Comparison of ENCODE assay signal across 16 cellular contexts in genomic region chr12:109762071-109762672, GRCh38. TPM values are rescaled to one million over a fixed set of nuclear protein-coding genes. Genes with fewer than 3 reads are reported as not detected.
DNase-seq lines count a peak whose midpoint lies in the region; FAIRE-seq and TF ChIP-seq lines count a peak whose summit lies in the region.
"Had no signal": no experiment of that assay in that cellular context is flagged by ENCODE, and none has a peak within 500 bp of the region (broad histone marks: within the 10 kb centered on the region; RNA-seq: fewer than 3 reads in every experiment).

No MANE protein-coding gene starts in this region.

- H3K27me3 Mint-ChIP-seq in activated naive CD4-positive, alpha-beta T cell treated with anti-CD3 and anti-CD28 coated beads, Interleukin-2, amount 10 ng/mL, durations not matched to agents 7 days and 5 days = no peaks in the 10 kb centered on the region

- peaks cover 8% of the 10 kb centered on the region for H3K4me1 Mint-ChIP-seq in activated naive CD4-positive, alpha-beta T cell treated with anti-CD3 and anti-CD28 coated beads, Interleukin-2, amount 10 ng/mL, durations not matched to agents 7 days and 5 days

- no peak overlapping the region for H3K9ac ChIP-seq in kidney (ENCODE audit: low read length in 2 of 2)

- no peak overlapping the region for H3K27ac Mint-ChIP-seq in activated naive CD4-positive, alpha-beta T cell treated with anti-CD3 and anti-CD28 coated beads, Interleukin-2, amount 10 ng/mL, durations not matched to agents 7 days and 5 days

- H3K4me1 ChIP-seq in kidney (ENCODE audit: control insufficient read depth in 1 of 2, insufficient read depth in 1 of 2, low read depth in 1 of 2, low read length in 2 of 2) = peaks cover 0 to 6% of the 10 kb centered on the region in 2 donors
- H3K4me1 ChIP-seq in stomach = peaks cover 0 to 16% (median 8%) of the 10 kb centered on the region in 4 donors

- H3K9me3 ChIP-seq in kidney (ENCODE audit: control insufficient read depth in 1 of 2, low read length in 2 of 2) = peaks cover 0 to 4% of the 10 kb centered on the region in 2 donors
- H3K9me3 ChIP-seq in stomach = peaks cover 0 to 13% (median 6%) of the 10 kb centered on the region in 4 donors
- H3K9me3 ChIP-seq: testis had no signal

- H3K4me3 Mint-ChIP-seq in activated naive CD4-positive, alpha-beta T cell treated with anti-CD3 and anti-CD28 coated beads, Interleukin-2, amount 10 ng/mL, durations not matched to agents 7 days and 5 days = no peak overlapping the region

- H3K27ac ChIP-seq in kidney (ENCODE audit: low read depth in 2 of 2, low read length in 2 of 2) (no peak overlapping the region), stomach (peak overlapping the region in 1 of 5 donors; percentile 5)
- H3K27ac ChIP-seq: RWPE1, testis had no signal

- intact Hi-C loops in kidney (cut with DNase I) (no loop called here), stomach (cut with DNase I; ENCODE audit: low total_unique reads) (no loop called here)

- no peak for TF ChIP-seq EP300 in stomach (IDR thresholded peaks at IDR 0.05)

- 87 to 91% (median 89%) methylated on average over 12 of the region's 12 CpGs for WGBS in stomach, 5 donors

- peak; percentile 10 for DNase-seq in activated naive CD4-positive, alpha-beta T cell treated with anti-CD3 and anti-CD28 coated beads, Interleukin-2, amount 10 ng/mL, durations not matched to agents 7 days and 5 days
- DNase-seq in activated naive CD4-positive, alpha-beta T cell treated with anti-CD3 and anti-CD28 coated beads, Interleukin-2, amount 50 U/mL, for 16 hours = no peak
- DNase-seq in Jurkat, Clone E6-1 (ENCODE audit: low read depth, low spot score) = peak; percentile 57
- DNase-seq in kidney = peak; percentile 43
- peak; percentile 25 for DNase-seq in stomach
- no peak for DNase-seq in NK-92 treated with Interleukin-12 subunit alpha and Interleukin-12 subunit beta, amount 100 ng/mL, for 24 hours (lab: John Stamatoyannopoulos, UW)
- no peak for DNase-seq in GM10266 (ENCODE audit: extremely low spot score)
- no peak for DNase-seq in SHP77 treated with DMSO at 0.1 percent for 48 hours (lab: John Stamatoyannopoulos, UW)
- DNase-seq: ACHN, DMS 273 treated with DMSO at 0.1 percent for 48 hours, NCI-H1092 treated with DMSO at 0.1 percent for 48 hours, NCI-H2081, NCI-H446 treated with DMSO at 0.1 percent for 48 hours, nucleus accumbens, testis had no signal

- TF ChIP-seq CTCF in kidney (IDR thresholded peaks at IDR 0.05; ENCODE audit: borderline replicate concordance, extremely low read depth, insufficient read depth) (no peak), stomach (IDR thresholded peaks at IDR 0.05) (no peak), GM10266 (IDR thresholded peaks at IDR 0.05; ENCODE audit: control insufficient read depth, insufficient read depth, low read depth, missing control alignments) (no peak)

- CTCF ChIA-PET in activated naive CD4-positive, alpha-beta T cell treated with anti-CD3 and anti-CD28 coated beads, Interleukin-2, amount 10 ng/mL, durations not matched to agents 7 days and 5 days (lab: Charles Lee) = interaction anchor here (0.6 to 1.7 kb wide), 3 partner anchors 11 to 167 kb away, joined by 3 to 5 read pairs (median 4); no protein-coding TSS in a partner anchor

- H3K27me3 ChIP-seq in stomach = no peaks in the 10 kb centered on the region
- H3K27me3 ChIP-seq: testis had no signal

- H3K36me3 ChIP-seq in kidney (ENCODE audit: control insufficient read depth in 1 of 2, insufficient read depth in 2 of 2, low read length in 2 of 2) (no peaks in the 10 kb centered on the region), stomach (no peaks in the 10 kb centered on the region)

- H3K36me3 Mint-ChIP-seq in activated naive CD4-positive, alpha-beta T cell treated with anti-CD3 and anti-CD28 coated beads, Interleukin-2, amount 10 ng/mL, durations not matched to agents 7 days and 5 days = no peaks in the 10 kb centered on the region

- peaks cover 6% of the 10 kb centered on the region for H3K9me3 Mint-ChIP-seq in activated naive CD4-positive, alpha-beta T cell treated with anti-CD3 and anti-CD28 coated beads, Interleukin-2, amount 10 ng/mL, durations not matched to agents 7 days and 5 days

- no peak for FAIRE-seq in kidney (lab: Jason Lieb, UNC)

- H3K4me3 ChIP-seq in Jurkat, Clone E6-1 (ENCODE audit: low read length) = no peak overlapping the region
- H3K4me3 ChIP-seq in kidney (ENCODE audit: low read length in 2 of 2) (no peak overlapping the region), stomach (no peak overlapping the region)
- H3K4me3 ChIP-seq: testis had no signal

- TF ChIP-seq POLR2A in stomach (IDR thresholded peaks at IDR 0.05) = no peak

RNA-seq across cellular contexts. Expression of gene FAM222A, which starts 48.5 kb away (rescaled TPM):
- polyA plus RNA-seq in Jurkat, Clone E6-1 (2012; ENCODE audit: insufficient read depth, insufficient read length) = 3.4 TPM
- total RNA-seq in kidney (3.7 TPM), stomach (10 to 100 TPM in 1 of 5 donors, 1 to 10 TPM in 4; 1.7 to 19.7 (median 5.4) TPM)
- polyA plus RNA-seq in kidney (ENCODE audit: insufficient read depth, low read depth, low replicate concordance) (12.5 TPM), stomach (1 to 10 TPM; 3.1 to 5.4 (median 3.7) TPM)

Comparison
In these comparisons a context has a peak if more than half of its experiments do, and no peak if none do; other contexts are left out.
1. DNase-seq: peak in activated naive CD4-positive, alpha-beta T cell treated with anti-CD3 and anti-CD28 coated beads, Interleukin-2, amount 10 ng/mL, durations not matched to agents 7 days and 5 days (single experiment), Jurkat, Clone E6-1 (single experiment), kidney (single experiment) and stomach (single experiment); none in activated naive CD4-positive, alpha-beta T cell treated with anti-CD3 and anti-CD28 coated beads, Interleukin-2, amount 50 U/mL, for 16 hours (single experiment), NK-92 treated with Interleukin-12 subunit alpha and Interleukin-12 subunit beta, amount 100 ng/mL, for 24 hours (single experiment), GM10266 (single experiment) and SHP77 treated with DMSO at 0.1 percent for 48 hours (single experiment).